26 cellular contexts compared by ENCODE assay signal in genomic region chr17:51541215-51541614, GRCh38.
DNase-seq lines count a peak whose midpoint lies in the region; ATAC-seq, FAIRE-seq and TF ChIP-seq lines count a peak whose summit lies in the region.
"Had no signal": no experiment of that assay in that cellular context is flagged by ENCODE, and none has a peak within 500 bp of the region (broad histone marks: within the 10 kb centered on the region; RNA-seq: fewer than 3 reads in every experiment).

No MANE protein-coding gene starts in this region.

- H3K27ac ChIP-seq in HepG2 (ENCODE audit: extremely low read length, insufficient read depth, low read length) (no peak overlapping the region), right lobe of liver (no peak overlapping the region), neural progenitor cell (no peak overlapping the region), adrenal gland (no peak overlapping the region)
- H3K27ac ChIP-seq: A549; BLaER1 treated with 17β-estradiol and CSF1 and Interleukin-3, amounts not matched to agents 10 nM and 100 nM had no signal

- H3K27me3 Mint-ChIP-seq in neural progenitor cell (ENCODE audit: insufficient read depth, low read depth) = peaks cover 2% of the 10 kb centered on the region
- H3K27me3 Mint-ChIP-seq: CD4-positive, alpha-beta T cell had no signal

- TF ChIP-seq RAD21 in HepG2 (CRISPR knock-in tag; IDR thresholded peaks at IDR 0.05) = no peak

- in situ Hi-C loops in HepG2 (cut with HindIII; ENCODE audit: extremely low pct_ligation_motif_present, low pct_unique_long_range_greater_than_20kb) = loop anchor here (25.0 kb wide), 1 partner anchor 154 kb away; no protein-coding TSS in a partner anchor

- H3K9ac ChIP-seq in HepG2 (ENCODE audit: insufficient read depth, low read depth, low read length) (no peak overlapping the region), neural progenitor cell (no peak overlapping the region)
- H3K9ac ChIP-seq: BLaER1 treated with 17β-estradiol and CSF1 and Interleukin-3, amounts not matched to agents 10 nM and 100 nM had no signal

- H2AFZ ChIP-seq in HepG2 (ENCODE audit: low read length) (no peak overlapping the region), neural progenitor cell (replicated peaks) (peak overlapping the region; percentile 63)

- peaks cover 16% of the 10 kb centered on the region for H3K4me1 Mint-ChIP-seq in neural progenitor cell
- H3K4me1 Mint-ChIP-seq: CD14-positive monocyte; CD8-positive, alpha-beta memory T cell had no signal

- CTCF ChIA-PET in HepG2 (lab: Yijun Ruan, JAX; ENCODE audit: low intra/inter-chr PET ratio, low total read pairs) = no interaction called here

- H4K20me1 ChIP-seq in HepG2 (ENCODE audit: insufficient read depth, low read length) (no peaks in the 10 kb centered on the region), neural progenitor cell (ENCODE audit: low read depth) (no peaks in the 10 kb centered on the region)
- H4K20me1 ChIP-seq: BLaER1 treated with 17β-estradiol and CSF1 and Interleukin-3, amounts not matched to agents 10 nM and 100 nM had no signal

- TF ChIP-seq CTCF in HepG2 (CRISPR knock-in tag; IDR thresholded peaks at IDR 0.05) (no peak), right lobe of liver (IDR thresholded peaks at IDR 0.05) (no peak), neural progenitor cell (IDR thresholded peaks at IDR 0.05) (no peak), adrenal gland (IDR thresholded peaks at IDR 0.05) (no peak)

- peaks cover 7% of the 10 kb centered on the region for H3K9me3 Mint-ChIP-seq in neural progenitor cell
- H3K9me3 Mint-ChIP-seq: CD4-positive, alpha-beta T cell; CD8-positive, alpha-beta memory T cell had no signal

- no peak for TF ChIP-seq POLR2A in HepG2 (IDR thresholded peaks at IDR 0.05; ENCODE audit: insufficient read depth in 1 of 2, low read depth in 2 of 2, low read length in 2 of 2)
- no peak for TF ChIP-seq POLR2A in right lobe of liver (IDR thresholded peaks at IDR 0.05)
- TF ChIP-seq POLR2A in adrenal gland (IDR thresholded peaks at IDR 0.05) = no peak

- H3K79me2 ChIP-seq in HepG2 (ENCODE audit: insufficient read depth, low read length) = no peaks in the 10 kb centered on the region
- no peaks in the 10 kb centered on the region for H3K79me2 ChIP-seq in neural progenitor cell (ENCODE audit: low read depth)

- intact Hi-C loops in HepG2 (cut with micrococcal nuclease; ENCODE audit: unreplicated experiment) (no loop called here), right lobe of liver (cut with DNase I) (no loop called here), adrenal gland (cut with DNase I) (no loop called here)

- H3K4me1 ChIP-seq in HepG2 (ENCODE audit: insufficient read depth, low read length) = no peaks in the 10 kb centered on the region
- H3K4me1 ChIP-seq in right lobe of liver = no peaks in the 10 kb centered on the region
- H3K4me1 ChIP-seq in neural progenitor cell = peaks cover 18% of the 10 kb centered on the region
- no peaks in the 10 kb centered on the region for H3K4me1 ChIP-seq in adrenal gland (replicated peaks in 1 of 2)
- H3K4me1 ChIP-seq: A549, BE2C had no signal

- H3K27ac Mint-ChIP-seq in neural progenitor cell = no peak overlapping the region
- H3K27ac Mint-ChIP-seq: CD14-positive monocyte; CD4-positive, alpha-beta T cell; CD8-positive, alpha-beta memory T cell had no signal

- H3K27me3 ChIP-seq in HepG2 (ENCODE audit: control insufficient read depth in 1 of 2, insufficient read depth in 2 of 2, low read length in 2 of 2) (no peaks in the 10 kb centered on the region), right lobe of liver (no peaks in the 10 kb centered on the region), neural progenitor cell (no peaks in the 10 kb centered on the region), adrenal gland (no peaks in the 10 kb centered on the region)
- H3K27me3 ChIP-seq: BE2C; BLaER1 treated with 17β-estradiol and CSF1 and Interleukin-3, amounts not matched to agents 10 nM and 100 nM had no signal

- BruUV-seq in HepG2 (replicated peaks; lab: Mats Ljungman, UMichigan) = no TSS peak

- TF ChIP-seq EP300 in HepG2 (IDR thresholded peaks at IDR 0.05; ENCODE audit: low read depth in 2 of 2, low read length in 2 of 2) = no peak
- TF ChIP-seq EP300 in HepG2 (CRISPR knock-in tag; IDR thresholded peaks at IDR 0.05; ENCODE audit: borderline replicate concordance) = no peak

- H3K4me2 ChIP-seq in HepG2 (ENCODE audit: low read depth, low read length) = no peak overlapping the region
- no peak overlapping the region for H3K4me2 ChIP-seq in neural progenitor cell
- H3K4me2 ChIP-seq: A549; BLaER1 treated with 17β-estradiol and CSF1 and Interleukin-3, amounts not matched to agents 10 nM and 100 nM had no signal

- no peaks in the 10 kb centered on the region for H3K36me3 Mint-ChIP-seq in neural progenitor cell
- H3K36me3 Mint-ChIP-seq: CD14-positive monocyte; CD8-positive, alpha-beta memory T cell had no signal

- H3K4me3 Mint-ChIP-seq in neural progenitor cell = no peak overlapping the region
- H3K4me3 Mint-ChIP-seq: CD14-positive monocyte; CD4-positive, alpha-beta T cell; CD8-positive, alpha-beta memory T cell had no signal

- ATAC-seq in HepG2 (no peak), right lobe of liver (no peak)
- ATAC-seq: A549, GM12878 had no signal

- H3K9me3 ChIP-seq in HepG2 (ENCODE audit: low read length) = no peaks in the 10 kb centered on the region
- H3K9me3 ChIP-seq in right lobe of liver = no peaks in the 10 kb centered on the region
- H3K9me3 ChIP-seq in neural progenitor cell (ENCODE audit: low read depth) = no peaks in the 10 kb centered on the region
- no peaks in the 10 kb centered on the region for H3K9me3 ChIP-seq in adrenal gland (replicated peaks in 1 of 3)
- H3K9me3 ChIP-seq: A549, BE2C had no signal

- FAIRE-seq in HepG2 (lab: Jason Lieb, UNC) = no peak
- FAIRE-seq: A549, GM12878 had no signal

- WGBS in HepG2 (ENCODE audit: low lambda C conversion rate) = 10% methylated on average over 3 of the region's 3 CpGs
- WGBS in right lobe of liver (ENCODE audit: insufficient coverage, low coverage, low lambda C conversion rate, missing lambda C conversion rate) = 100% methylated on average over 1 of the region's 3 CpGs
- WGBS in adrenal gland, 4 donors = 57 to 74% (median 62%) methylated on average over 3 of the region's 3 CpGs

- H3K36me3 ChIP-seq in HepG2 (replicated peaks in 1 of 2; ENCODE audit: control insufficient read depth in 1 of 2, insufficient read depth in 2 of 2, low read length in 2 of 2) = no peaks in the 10 kb centered on the region
- H3K36me3 ChIP-seq in right lobe of liver = no peaks in the 10 kb centered on the region
- H3K36me3 ChIP-seq in neural progenitor cell = no peaks in the 10 kb centered on the region
- H3K36me3 ChIP-seq in adrenal gland (replicated peaks in 1 of 2) = no peaks in the 10 kb centered on the region
- H3K36me3 ChIP-seq: BE2C; BLaER1 treated with 17β-estradiol and CSF1 and Interleukin-3, amounts not matched to agents 10 nM and 100 nM had no signal

- POLR2A ChIA-PET in HepG2 (lab: Yijun Ruan, JAX) = no interaction called here

- peaks cover 8% of the 10 kb centered on the region for H3F3A ChIP-seq in neural progenitor cell (ENCODE audit: low read depth)

- H3K4me3 ChIP-seq in HepG2 (replicated peaks in 1 of 3; ENCODE audit: insufficient read depth in 1 of 3, low read depth in 2 of 3, low read length in 3 of 3) (no peak overlapping the region), right lobe of liver (no peak overlapping the region), neural progenitor cell (no peak overlapping the region), adrenal gland (no peak overlapping the region)
- H3K4me3 ChIP-seq: A549; BLaER1 treated with 17β-estradiol and CSF1 and Interleukin-3, amounts not matched to agents 10 nM and 100 nM; GM12878 had no signal

- DNase-seq in HepG2 (ENCODE audit: low spot score) = no peak
- no peak for DNase-seq in right lobe of liver
- peak; percentile 15 for DNase-seq in RPMI7951 (ENCODE audit: low read depth)
- DNase-seq in foreskin melanocyte = peak; percentile 29
- DNase-seq in neural progenitor cell (ENCODE audit: low spot score) = no peak
- no peak for DNase-seq in adrenal gland
- DNase-seq in HT-29 (ENCODE audit: low spot score) = no peak
- no peak for DNase-seq in DMS 273 treated with DMSO at 0.1 percent for 48 hours (lab: John Stamatoyannopoulos, UW)
- DNase-seq: 8988T; ACHN; AML-193; BE2C; Calu3; CD4-positive, alpha-beta T cell; CD8-positive, alpha-beta memory T cell; COR-L47; DMS153; EL; GDM1; GOT3; H7; HCEC 1CT had no signal

TF ChIP-seq in HepG2, 621 proteins besides CTCF, POLR2A, EP300 and RAD21:
- TF ChIP-seq CREB1 (IDR thresholded peaks at IDR 0.05) (peak; percentile 97), CREB1 (CRISPR knock-in tag; IDR thresholded peaks at IDR 0.05) (no peak), ATF7 (IDR thresholded peaks at IDR 0.05) (peak; percentile 93), ATF7 (CRISPR knock-in tag; IDR thresholded peaks at IDR 0.05) (no peak), ZNF792 (CRISPR knock-in tag; IDR thresholded peaks at IDR 0.05) (no peak)
TF ChIP-seq in HepG2: peak in this region for 2.

Comparison
In these comparisons a context has a peak if more than half of its experiments do, and no peak if none do; other contexts are left out.
1. DNase-seq: peak in RPMI7951 (single experiment) and foreskin melanocyte (single experiment); none in HepG2 (single experiment), right lobe of liver (0 of 3), neural progenitor cell (single experiment), adrenal gland (0 of 7), HT-29 (single experiment) and DMS 273 treated with DMSO at 0.1 percent for 48 hours (single experiment).